Comparison of ENCODE assay signal across 19 cellular contexts in genomic region chr7:99050971-99051370, GRCh38.
DNase-seq lines count a peak whose midpoint lies in the region; ATAC-seq and TF ChIP-seq lines count a peak whose summit lies in the region.
"Had no signal": no experiment of that assay in that cellular context is flagged by ENCODE, and none has a peak within 500 bp of the region (broad histone marks: within the 10 kb centered on the region; RNA-seq: fewer than 3 reads in every experiment).

No MANE protein-coding gene starts in this region.

- ATAC-seq in stimulated activated naive CD8-positive, alpha-beta T cell treated with anti-CD3 and anti-CD28 coated beads, Interleukin-15, amount 100 ng/mL, for 72 hours, result no peak
- no peak for ATAC-seq in activated naive CD8-positive, alpha-beta T cell treated with anti-CD3 and anti-CD28 coated beads, Interleukin-2, amount 10 ng/mL, durations not matched to agents 7 days and 5 days (ENCODE audit: low read depth)
- ATAC-seq in left colon (peak; percentile 47), HG03097 (IDR thresholded peaks at IDR 0.05; ENCODE audit: low FRiP score, unreplicated experiment) (no peak)
- ATAC-seq: HCT116; stimulated activated naive B cell treated with anti-CD40 and anti-IgM and Interleukin-4, amounts not matched to agents 10 μg/mL and 1 μg/mL and 100 μg/mL, for 72 hours had no signal

- no peak for DNase-seq in stimulated activated naive CD8-positive, alpha-beta T cell treated with anti-CD3 and anti-CD28 coated beads, Interleukin-15, amount 100 ng/mL, for 72 hours
- no peak for DNase-seq in activated naive CD8-positive, alpha-beta T cell treated with anti-CD3 and anti-CD28 coated beads, Interleukin-2, amount 10 ng/mL, durations not matched to agents 7 days and 5 days
- DNase-seq in left colon (no peak), type B pancreatic cell (ENCODE audit: extremely low spot score, unreplicated experiment) (no peak), islet precursor cell (no peak)
- DNase-seq: NCI-H1092 treated with DMSO at 0.1 percent for 48 hours; NCI-H2029; NCI-H2227 treated with DMSO at 0.1 percent for 48 hours; NCI-H69; RPMI8226; stimulated activated CD4-positive, alpha-beta T cell treated with anti-CD3 and anti-CD28 coated beads, Interleukin-2, amount 100 ng/mL, for 48 hours; stimulated activated naive B cell treated with anti-CD40 and anti-IgM and Interleukin-4, amounts not matched to agents 10 μg/mL and 1 μg/mL and 100 μg/mL, for 72 hours had no signal

- POLR2A ChIA-PET in activated naive CD8-positive, alpha-beta T cell treated with anti-CD3 and anti-CD28 coated beads, Interleukin-2, amount 10 ng/mL, durations not matched to agents 7 days and 5 days (lab: Charles Lee), result no interaction called here

- no peak for TF ChIP-seq CTCF in type B pancreatic cell (conservative IDR thresholded peaks at IDR 0.05)

- H3K4me3 Mint-ChIP-seq in stimulated activated naive CD8-positive, alpha-beta T cell treated with anti-CD3 and anti-CD28 coated beads, Interleukin-15, Interleukin-2, amounts not matched to agents 100 ng/mL and 50 ng/mL, for 24 hours, result no peak overlapping the region
- no peak overlapping the region for H3K4me3 Mint-ChIP-seq in stimulated activated naive CD8-positive, alpha-beta T cell treated with anti-CD3 and anti-CD28 coated beads, Interleukin-15, amount 100 ng/mL, for 72 hours
- no peak overlapping the region for H3K4me3 Mint-ChIP-seq in activated naive CD8-positive, alpha-beta T cell treated with anti-CD3 and anti-CD28 coated beads, Interleukin-2, amount 10 ng/mL, durations not matched to agents 7 days and 5 days
- H3K4me3 Mint-ChIP-seq in type B pancreatic cell, result no peak overlapping the region
- H3K4me3 Mint-ChIP-seq: activated T-helper 1 cell treated with anti-CD3 and anti-CD28 coated beads, Interleukin-12 subunit alpha, Interleukin-12 subunit beta, Interleukin-2, Interleukin-4 antibody, amounts not matched to agents 30 ng/mL and 10 ng/mL and 1 ng/mL, durations not matched to agents 14 hours and 24 hours and 36 hours; CD14-positive monocyte; dendritic cell treated with granulocyte-macrophage colony-stimulating factor and Interleukin-4, amounts not matched to agents 40 ng/mL and 50 ng/mL, for 4 days; stimulated activated naive B cell treated with anti-CD40 and anti-IgM and Interleukin-4, amounts not matched to agents 10 μg/mL and 1 μg/mL and 100 μg/mL, for 72 hours; T-helper 1 cell treated with Interleukin-12 subunit alpha and Interleukin-12 subunit beta and Interleukin-4 antibody, amounts not matched to agents 30 μg/mL and 1 μg/mL, for 36 hours had no signal

- H3K36me3 Mint-ChIP-seq in stimulated activated naive CD8-positive, alpha-beta T cell treated with anti-CD3 and anti-CD28 coated beads, Interleukin-15, Interleukin-2, amounts not matched to agents 100 ng/mL and 50 ng/mL, for 24 hours (ENCODE audit: low read depth), result peaks cover 49% of the 10 kb centered on the region
- peaks cover 21% of the 10 kb centered on the region for H3K36me3 Mint-ChIP-seq in activated naive CD8-positive, alpha-beta T cell treated with anti-CD3 and anti-CD28 coated beads, Interleukin-2, amount 10 ng/mL, durations not matched to agents 7 days and 5 days
- H3K36me3 Mint-ChIP-seq in type B pancreatic cell, result peaks cover 36% of the 10 kb centered on the region

- peak overlapping the region; percentile 63 for H3K27ac Mint-ChIP-seq in stimulated activated naive CD8-positive, alpha-beta T cell treated with anti-CD3 and anti-CD28 coated beads, Interleukin-15, Interleukin-2, amounts not matched to agents 100 ng/mL and 50 ng/mL, for 24 hours
- no peak overlapping the region for H3K27ac Mint-ChIP-seq in stimulated activated naive CD8-positive, alpha-beta T cell treated with anti-CD3 and anti-CD28 coated beads, Interleukin-15, amount 100 ng/mL, for 72 hours
- H3K27ac Mint-ChIP-seq in activated naive CD8-positive, alpha-beta T cell treated with anti-CD3 and anti-CD28 coated beads, Interleukin-2, amount 10 ng/mL, durations not matched to agents 7 days and 5 days, result peak overlapping the region; percentile 21
- no peak overlapping the region for H3K27ac Mint-ChIP-seq in type B pancreatic cell
- H3K27ac Mint-ChIP-seq: activated T-helper 1 cell treated with anti-CD3 and anti-CD28 coated beads, Interleukin-12 subunit alpha, Interleukin-12 subunit beta, Interleukin-2, Interleukin-4 antibody, amounts not matched to agents 30 ng/mL and 10 ng/mL and 1 ng/mL, durations not matched to agents 14 hours and 24 hours and 36 hours; CD14-positive monocyte; dendritic cell treated with granulocyte-macrophage colony-stimulating factor and Interleukin-4, amounts not matched to agents 40 ng/mL and 50 ng/mL, for 4 days; stimulated activated naive B cell treated with anti-CD40 and anti-IgM and Interleukin-4, amounts not matched to agents 10 μg/mL and 1 μg/mL and 100 μg/mL, for 72 hours; T-helper 1 cell treated with Interleukin-12 subunit alpha and Interleukin-12 subunit beta and Interleukin-4 antibody, amounts not matched to agents 30 μg/mL and 1 μg/mL, for 36 hours had no signal

- intact Hi-C loops in left colon (cut with DNase I, micrococcal nuclease), result no loop called here

- H3K27me3 Mint-ChIP-seq in stimulated activated naive CD8-positive, alpha-beta T cell treated with anti-CD3 and anti-CD28 coated beads, Interleukin-15, Interleukin-2, amounts not matched to agents 100 ng/mL and 50 ng/mL, for 24 hours, result no peaks in the 10 kb centered on the region
- H3K27me3 Mint-ChIP-seq in stimulated activated naive CD8-positive, alpha-beta T cell treated with anti-CD3 and anti-CD28 coated beads, Interleukin-15, amount 100 ng/mL, for 72 hours, result no peaks in the 10 kb centered on the region
- no peaks in the 10 kb centered on the region for H3K27me3 Mint-ChIP-seq in activated naive CD8-positive, alpha-beta T cell treated with anti-CD3 and anti-CD28 coated beads, Interleukin-2, amount 10 ng/mL, durations not matched to agents 7 days and 5 days
- H3K27me3 Mint-ChIP-seq in type B pancreatic cell, result no peaks in the 10 kb centered on the region
- H3K27me3 Mint-ChIP-seq: dendritic cell treated with granulocyte-macrophage colony-stimulating factor and Interleukin-4, amounts not matched to agents 40 ng/mL and 50 ng/mL, for 4 days; stimulated activated naive B cell treated with anti-CD40 and anti-IgM and Interleukin-4, amounts not matched to agents 10 μg/mL and 1 μg/mL and 100 μg/mL, for 72 hours had no signal

- no peaks in the 10 kb centered on the region for H3K9me3 Mint-ChIP-seq in stimulated activated naive CD8-positive, alpha-beta T cell treated with anti-CD3 and anti-CD28 coated beads, Interleukin-15, Interleukin-2, amounts not matched to agents 100 ng/mL and 50 ng/mL, for 24 hours
- no peaks in the 10 kb centered on the region for H3K9me3 Mint-ChIP-seq in stimulated activated naive CD8-positive, alpha-beta T cell treated with anti-CD3 and anti-CD28 coated beads, Interleukin-15, amount 100 ng/mL, for 72 hours
- no peaks in the 10 kb centered on the region for H3K9me3 Mint-ChIP-seq in activated naive CD8-positive, alpha-beta T cell treated with anti-CD3 and anti-CD28 coated beads, Interleukin-2, amount 10 ng/mL, durations not matched to agents 7 days and 5 days
- no peaks in the 10 kb centered on the region for H3K9me3 Mint-ChIP-seq in type B pancreatic cell
- H3K9me3 Mint-ChIP-seq: activated T-helper 1 cell treated with anti-CD3 and anti-CD28 coated beads, Interleukin-12 subunit alpha, Interleukin-12 subunit beta, Interleukin-2, Interleukin-4 antibody, amounts not matched to agents 30 ng/mL and 10 ng/mL and 1 ng/mL, durations not matched to agents 14 hours and 24 hours and 36 hours; dendritic cell treated with granulocyte-macrophage colony-stimulating factor and Interleukin-4, amounts not matched to agents 40 ng/mL and 50 ng/mL, for 4 days; stimulated activated naive B cell treated with anti-CD40 and anti-IgM and Interleukin-4, amounts not matched to agents 10 μg/mL and 1 μg/mL and 100 μg/mL, for 72 hours; T-helper 1 cell treated with Interleukin-12 subunit alpha and Interleukin-12 subunit beta and Interleukin-4 antibody, amounts not matched to agents 30 μg/mL and 1 μg/mL, for 36 hours had no signal

- peaks cover 16% of the 10 kb centered on the region for H3K4me1 Mint-ChIP-seq in stimulated activated naive CD8-positive, alpha-beta T cell treated with anti-CD3 and anti-CD28 coated beads, Interleukin-15, Interleukin-2, amounts not matched to agents 100 ng/mL and 50 ng/mL, for 24 hours (ENCODE audit: low read depth)
- H3K4me1 Mint-ChIP-seq in stimulated activated naive CD8-positive, alpha-beta T cell treated with anti-CD3 and anti-CD28 coated beads, Interleukin-15, amount 100 ng/mL, for 72 hours, result peaks cover 15% of the 10 kb centered on the region
- no peaks in the 10 kb centered on the region for H3K4me1 Mint-ChIP-seq in activated naive CD8-positive, alpha-beta T cell treated with anti-CD3 and anti-CD28 coated beads, Interleukin-2, amount 10 ng/mL, durations not matched to agents 7 days and 5 days
- H3K4me1 Mint-ChIP-seq in type B pancreatic cell (ENCODE audit: unreplicated experiment), result no peaks in the 10 kb centered on the region
- H3K4me1 Mint-ChIP-seq: CD14-positive monocyte had no signal

Comparison
In these comparisons a context has a peak if more than half of its experiments do, and no peak if none do; other contexts are left out.
1. H3K27ac Mint-ChIP-seq: peak in stimulated activated naive CD8-positive, alpha-beta T cell treated with anti-CD3 and anti-CD28 coated beads, Interleukin-15, Interleukin-2, amounts not matched to agents 100 ng/mL and 50 ng/mL, for 24 hours (single experiment) and activated naive CD8-positive, alpha-beta T cell treated with anti-CD3 and anti-CD28 coated beads, Interleukin-2, amount 10 ng/mL, durations not matched to agents 7 days and 5 days (single experiment); none in stimulated activated naive CD8-positive, alpha-beta T cell treated with anti-CD3 and anti-CD28 coated beads, Interleukin-15, amount 100 ng/mL, for 72 hours (0 of 2) and type B pancreatic cell (single experiment).